24 cellular contexts compared by ENCODE assay signal in genomic region chr20:54372313-54372712, GRCh38.
"Had no signal": no experiment of that assay in that cellular context is flagged by ENCODE, and none has a peak within 500 bp of the region (broad histone marks: within the 10 kb centered on the region; RNA-seq: fewer than 3 reads in every experiment).

No MANE protein-coding gene starts in this region.

- H3K27ac Mint-ChIP-seq: stimulated activated effector memory CD8-positive, alpha-beta T cell treated with anti-CD3 and anti-CD28 coated beads, Interleukin-12 subunit alpha, Interleukin-12 subunit beta, amount 100 ng/mL, for 72 hours; stimulated activated memory B cell treated with anti-CD40 and anti-IgM and Interleukin-4, amounts not matched to agents 10 μg/mL and 1 μg/mL and 100 μg/mL, for 72 hours; stimulated activated naive B cell treated with anti-CD40 and anti-IgM and Interleukin-4, amounts not matched to agents 10 μg/mL and 1 μg/mL and 100 μg/mL, for 72 hours; stimulated activated naive CD8-positive, alpha-beta T cell treated with anti-CD3 and anti-CD28 coated beads, Interleukin-15, amount 100 ng/mL, for 72 hours; stimulated activated naive CD8-positive, alpha-beta T cell treated with anti-CD3 and anti-CD28 coated beads, Interleukin-15, Interleukin-2, amounts not matched to agents 100 ng/mL and 50 ng/mL, for 24 hours; type B pancreatic cell had no signal

- H3K4me3 Mint-ChIP-seq: stimulated activated effector memory CD8-positive, alpha-beta T cell treated with anti-CD3 and anti-CD28 coated beads, Interleukin-12 subunit alpha, Interleukin-12 subunit beta, amount 100 ng/mL, for 72 hours; stimulated activated memory B cell treated with anti-CD40 and anti-IgM and Interleukin-4, amounts not matched to agents 10 μg/mL and 1 μg/mL and 100 μg/mL, for 72 hours; stimulated activated naive B cell treated with anti-CD40 and anti-IgM and Interleukin-4, amounts not matched to agents 10 μg/mL and 1 μg/mL and 100 μg/mL, for 72 hours; stimulated activated naive CD8-positive, alpha-beta T cell treated with anti-CD3 and anti-CD28 coated beads, Interleukin-15, amount 100 ng/mL, for 72 hours; stimulated activated naive CD8-positive, alpha-beta T cell treated with anti-CD3 and anti-CD28 coated beads, Interleukin-15, Interleukin-2, amounts not matched to agents 100 ng/mL and 50 ng/mL, for 24 hours; type B pancreatic cell had no signal

- H3K9me3 Mint-ChIP-seq: stimulated activated naive CD8-positive, alpha-beta T cell treated with anti-CD3 and anti-CD28 coated beads, Interleukin-15, amount 100 ng/mL, for 72 hours; stimulated activated naive CD8-positive, alpha-beta T cell treated with anti-CD3 and anti-CD28 coated beads, Interleukin-15, Interleukin-2, amounts not matched to agents 100 ng/mL and 50 ng/mL, for 24 hours; type B pancreatic cell had no signal

- H3K4me1 Mint-ChIP-seq: stimulated activated effector memory CD8-positive, alpha-beta T cell treated with anti-CD3 and anti-CD28 coated beads, Interleukin-12 subunit alpha, Interleukin-12 subunit beta, amount 100 ng/mL, for 72 hours; stimulated activated memory B cell treated with anti-CD40 and anti-IgM and Interleukin-4, amounts not matched to agents 10 μg/mL and 1 μg/mL and 100 μg/mL, for 72 hours; stimulated activated naive B cell treated with anti-CD40 and anti-IgM and Interleukin-4, amounts not matched to agents 10 μg/mL and 1 μg/mL and 100 μg/mL, for 72 hours; stimulated activated naive CD8-positive, alpha-beta T cell treated with anti-CD3 and anti-CD28 coated beads, Interleukin-15, amount 100 ng/mL, for 72 hours had no signal

- H3K36me3 Mint-ChIP-seq: stimulated activated effector memory CD8-positive, alpha-beta T cell treated with anti-CD3 and anti-CD28 coated beads, Interleukin-12 subunit alpha, Interleukin-12 subunit beta, amount 100 ng/mL, for 72 hours; stimulated activated memory B cell treated with anti-CD40 and anti-IgM and Interleukin-4, amounts not matched to agents 10 μg/mL and 1 μg/mL and 100 μg/mL, for 72 hours; stimulated activated naive B cell treated with anti-CD40 and anti-IgM and Interleukin-4, amounts not matched to agents 10 μg/mL and 1 μg/mL and 100 μg/mL, for 72 hours; type B pancreatic cell had no signal

- DNase-seq: stimulated activated CD4-positive, alpha-beta T cell treated with anti-CD3 and anti-CD28 coated beads, Interleukin-2, amount 100 ng/mL, for 48 hours; stimulated activated CD4-positive, alpha-beta T cell treated with anti-CD3 and anti-CD28 coated beads, Interleukin-4, amount 100 ng/mL, for 1 hour; stimulated activated CD4-positive, alpha-beta T cell treated with anti-CD3 and anti-CD28 coated beads, Interleukin-4, amount 100 ng/mL, for 24 hours; stimulated activated CD4-positive, alpha-beta T cell treated with anti-CD3 and anti-CD28 coated beads, Interleukin-4, amount 100 ng/mL, for 4 hours; stimulated activated CD8-positive, alpha-beta memory T cell treated with anti-CD3 and anti-CD28 coated beads, Interleukin-4, amount 100 ng/mL, for 48 hours; stimulated activated naive B cell treated with anti-CD40 and anti-IgM and Interleukin-4, amounts not matched to agents 10 μg/mL and 1 μg/mL and 100 μg/mL, for 72 hours; stimulated activated naive CD4-positive, alpha-beta T cell; stimulated activated naive CD4-positive, alpha-beta T cell treated with Interleukin-2 at 50 U/mL for 16 hours; stimulated activated naive CD8-positive, alpha-beta T cell treated with anti-CD3 and anti-CD28 coated beads, Interleukin-15, amount 100 ng/mL, for 72 hours; stimulated activated naive CD8-positive, alpha-beta T cell treated with anti-CD3 and anti-CD28 coated beads, Interleukin-15, Interleukin-2, amounts not matched to agents 100 U/mL and 50 U/mL, for 24 hours; stomach; substantia nigra; testis; thyroid gland; tibial artery; transverse colon; trophoblast cell; upper lobe of left lung; upper lobe of right lung; uterus had no signal

- ATAC-seq: stimulated activated effector memory CD8-positive, alpha-beta T cell treated with anti-CD3 and anti-CD28 coated beads, Interleukin-12 subunit alpha, Interleukin-12 subunit beta, amount 100 ng/mL, for 72 hours; stimulated activated memory B cell treated with anti-CD40 and anti-IgM and Interleukin-4, amounts not matched to agents 10 μg/mL and 1 μg/mL and 100 μg/mL, for 72 hours; stimulated activated naive B cell treated with anti-CD40 and anti-IgM and Interleukin-4, amounts not matched to agents 10 μg/mL and 1 μg/mL and 100 μg/mL, for 72 hours; stimulated activated naive CD8-positive, alpha-beta T cell treated with anti-CD3 and anti-CD28 coated beads, Interleukin-15, amount 100 ng/mL, for 72 hours; stimulated activated naive CD8-positive, alpha-beta T cell treated with anti-CD3 and anti-CD28 coated beads, Interleukin-15, Interleukin-2, amounts not matched to agents 100 U/mL and 50 U/mL, for 24 hours; upper lobe of right lung had no signal

- H3K27me3 Mint-ChIP-seq: stimulated activated memory B cell treated with anti-CD40 and anti-IgM and Interleukin-4, amounts not matched to agents 10 μg/mL and 1 μg/mL and 100 μg/mL, for 72 hours had no signal
